Comparison of ENCODE assay signal across 19 cellular contexts in the genomic region with DNA sequence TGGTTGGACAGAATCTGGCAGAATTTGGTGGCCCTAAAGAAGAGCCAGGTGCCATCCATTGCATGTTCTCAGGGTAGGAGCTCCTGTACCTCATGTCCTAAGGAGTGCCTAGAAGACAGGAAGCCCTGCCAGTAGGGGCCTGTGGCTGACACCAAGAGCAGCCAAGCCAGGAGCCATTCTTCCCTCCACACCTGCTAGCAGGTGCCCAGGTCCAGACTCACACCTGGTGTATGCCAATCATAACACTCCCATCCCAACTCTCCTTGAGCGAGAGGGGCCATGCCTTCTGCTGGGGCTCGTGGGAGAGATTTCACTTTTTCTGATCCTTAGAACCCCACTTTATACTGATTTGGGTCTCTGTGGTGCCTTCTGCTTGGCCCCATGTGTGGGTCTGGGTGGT. TPM values are rescaled to one million over a fixed set of nuclear protein-coding genes. Genes with fewer than 3 reads are reported as not detected.
A peak's percentile ranks its signal among the peaks of the same experiment; 100 is the strongest.
DNase-seq lines count a peak whose midpoint lies in the region; TF ChIP-seq lines count a peak whose summit lies in the region.
"Had no signal": no experiment of that assay in that cellular context is flagged by ENCODE, and none has a peak within 500 bp of the region (broad histone marks: within the 10 kb centered on the region; RNA-seq: fewer than 3 reads in every experiment).

No MANE protein-coding gene starts in this region.

- DNase-seq in colonic mucosa (peak; percentile 14), endodermal cell (peak; percentile 19), mesenteric fat pad (ENCODE audit: low spot score) (peak; percentile 59), DMS114 treated with DMSO at 0.1 percent for 48 hours (lab: John Stamatoyannopoulos, UW; ENCODE audit: unreplicated experiment) (no peak), prostate gland (ENCODE audit: low spot score) (no peak), NCI-H1930 (lab: John Stamatoyannopoulos, UW) (no peak)
- DNase-seq: 8988T; ACHN; BE2C; C1 segment of cervical spinal cord; CD4-positive, alpha-beta memory T cell; CD4-positive, CD25-positive, alpha-beta regulatory T cell; CD8-positive, alpha-beta memory T cell; COR-L47; DMS 273 treated with DMSO at 0.1 percent for 48 hours; DMS79 treated with DMSO at 0.1 percent for 48 hours; GF-D8 had no signal

- H3K9ac ChIP-seq in colonic mucosa (ENCODE audit: low read depth in 2 of 2, low read length in 2 of 2) (no peak overlapping the region), endodermal cell (ENCODE audit: extremely low read depth, low read length, poor library complexity, severe bottlenecking) (no peak overlapping the region)
- H3K9ac ChIP-seq: BLaER1 had no signal

- H3K36me3 ChIP-seq in colonic mucosa (no peaks in the 10 kb centered on the region), endodermal cell (ENCODE audit: control insufficient read depth, insufficient read depth, low read length) (no peaks in the 10 kb centered on the region), prostate gland (no peaks in the 10 kb centered on the region)
- H3K36me3 ChIP-seq: BE2C, BLaER1 had no signal

- H3K4me3 ChIP-seq in colonic mucosa = no peak overlapping the region
- no peak overlapping the region for H3K4me3 ChIP-seq in endodermal cell (ENCODE audit: low read length)
- no peak overlapping the region for H3K4me3 ChIP-seq in prostate gland
- H3K4me3 ChIP-seq: BLaER1 had no signal

- TF ChIP-seq POLR2A in prostate gland (IDR thresholded peaks at IDR 0.05) = no peak

- H3K4me1 ChIP-seq in colonic mucosa = peaks cover 9% of the 10 kb centered on the region
- H3K4me1 ChIP-seq in endodermal cell (ENCODE audit: control insufficient read depth, insufficient read depth, low read length) = no peaks in the 10 kb centered on the region
- H3K4me1 ChIP-seq in prostate gland (replicated peaks) = no peaks in the 10 kb centered on the region
- H3K4me1 ChIP-seq: BE2C had no signal

- peaks cover 4% of the 10 kb centered on the region for H3K27me3 Mint-ChIP-seq in endodermal cell (ENCODE audit: insufficient read depth)

- peaks cover 11% of the 10 kb centered on the region for H3K4me1 Mint-ChIP-seq in endodermal cell
- H3K4me1 Mint-ChIP-seq: CD4-positive, alpha-beta memory T cell; CD4-positive, CD25-positive, alpha-beta regulatory T cell; CD8-positive, alpha-beta memory T cell had no signal

- H3K27ac ChIP-seq in colonic mucosa = no peak overlapping the region
- H3K27ac ChIP-seq in endodermal cell (ENCODE audit: low read depth, low read length) = no peak overlapping the region
- H3K27ac ChIP-seq in prostate gland = no peak overlapping the region
- H3K27ac ChIP-seq: BLaER1 had no signal

- 85% methylated on average over 2 of the region's 2 CpGs; no CpG with 5 or more reads in 1 of the 2 experiments for WGBS in endodermal cell (ENCODE audit: insufficient coverage in 1 of 2, insufficient read length in 1 of 2), 2 experiments
- 92% methylated on average over 2 of the region's 2 CpGs for WGBS in prostate gland

- H3K9me3 ChIP-seq in colonic mucosa (no peaks in the 10 kb centered on the region), endodermal cell (ENCODE audit: control insufficient read depth, low read length) (no peaks in the 10 kb centered on the region), prostate gland (no peaks in the 10 kb centered on the region)
- H3K9me3 ChIP-seq: BE2C, BLaER1 had no signal

- H3K4me3 Mint-ChIP-seq in endodermal cell = no peak overlapping the region
- H3K4me3 Mint-ChIP-seq: CD14-positive monocyte; CD4-positive, alpha-beta memory T cell; CD4-positive, CD25-positive, alpha-beta regulatory T cell; CD8-positive, alpha-beta memory T cell had no signal

- H3K27me3 ChIP-seq in colonic mucosa (no peaks in the 10 kb centered on the region), endodermal cell (ENCODE audit: control insufficient read depth, insufficient read depth, low read length, poor library complexity, severe bottlenecking) (no peaks in the 10 kb centered on the region), prostate gland (replicated peaks; ENCODE audit: insufficient read depth) (no peaks in the 10 kb centered on the region)
- H3K27me3 ChIP-seq: BE2C, BLaER1 had no signal

- H3K9me3 Mint-ChIP-seq in endodermal cell = peaks cover under 1% of the 10 kb centered on the region
- H3K9me3 Mint-ChIP-seq: CD8-positive, alpha-beta memory T cell had no signal

- intact Hi-C loops in colonic mucosa (cut with DNase I) (loop anchor here (5.0 kb wide), 1 partner anchor 252 kb away; no protein-coding TSS in a partner anchor), prostate gland (cut with DNase I) (loop anchor here (5.0 kb wide), 2 partner anchors 187 to 257 kb away; no protein-coding TSS in a partner anchor)

- no peak overlapping the region for H3K27ac Mint-ChIP-seq in endodermal cell
- H3K27ac Mint-ChIP-seq: CD14-positive monocyte; CD4-positive, CD25-positive, alpha-beta regulatory T cell; CD8-positive, alpha-beta memory T cell had no signal

- no peaks in the 10 kb centered on the region for H3K36me3 Mint-ChIP-seq in endodermal cell (ENCODE audit: low read depth)
- H3K36me3 Mint-ChIP-seq: CD14-positive monocyte; CD4-positive, alpha-beta memory T cell; CD4-positive, CD25-positive, alpha-beta regulatory T cell had no signal

- TF ChIP-seq CTCF in colonic mucosa (IDR thresholded peaks at IDR 0.05) (no peak), endodermal cell (conservative IDR thresholded peaks at IDR 0.05) (no peak), prostate gland (IDR thresholded peaks at IDR 0.05) (no peak)

RNA-seq across cellular contexts. Expression of gene TMEM37, which starts 26.5 kb away (rescaled TPM):
- total RNA-seq in colonic mucosa (10 to 100 TPM; 24.3 to 52.1 TPM), endodermal cell (10 to 100 TPM; 12.0 to 16.2 TPM), mesenteric fat pad (56.4 TPM), prostate gland (1 to 10 TPM; 1.7 to 6.8 TPM)
- 4.8 TPM for polyA plus RNA-seq in endodermal cell (2013, experiment 1 of 2)
- polyA plus RNA-seq in endodermal cell (2013, experiment 2 of 2) = 3.5 TPM
- total RNA-seq: CD4-positive, CD25-positive, alpha-beta regulatory T cell; CD8-positive, alpha-beta memory T cell had no signal
- polyA plus RNA-seq: CD14-positive monocyte; CD4-positive, alpha-beta memory T cell; CD8-positive, alpha-beta memory T cell had no signal

RNA-seq across cellular contexts. Expression of gene DBI, which starts 38.4 kb away (rescaled TPM):
- total RNA-seq in colonic mucosa = 100 to 1,000 TPM; 275 to 291 TPM
- 100 to 1,000 TPM; 138 to 178 TPM for total RNA-seq in endodermal cell
- 244 TPM for polyA plus RNA-seq in endodermal cell (2013, experiment 1 of 2)
- 262 TPM for polyA plus RNA-seq in endodermal cell (2013, experiment 2 of 2)
- 268 TPM for total RNA-seq in mesenteric fat pad
- total RNA-seq in prostate gland = 100 to 1,000 TPM; 145 to 324 TPM

RNA-seq across cellular contexts. Expression of gene C2orf76, which starts 38.5 kb away (rescaled TPM):
- total RNA-seq in colonic mucosa (1 to 10 TPM; 4.7 to 6.6 TPM), endodermal cell (10 to 100 TPM; 10.7 to 10.9 TPM), mesenteric fat pad (12.5 TPM), prostate gland (10 to 100 TPM; 15.8 to 16.2 TPM)
- polyA plus RNA-seq in endodermal cell (2013, experiment 1 of 2) = 18.0 TPM
- polyA plus RNA-seq in endodermal cell (2013, experiment 2 of 2) = 17.2 TPM

Comparison
In these comparisons a context has a peak if more than half of its experiments do, and no peak if none do; other contexts are left out.
1. DNase-seq: peak in colonic mucosa (single experiment), endodermal cell (single experiment) and mesenteric fat pad (single experiment); none in DMS114 treated with DMSO at 0.1 percent for 48 hours (single experiment), prostate gland (single experiment) and NCI-H1930 (0 of 2).